1 cellular context compared by ENCODE assay signal in genomic region chr3:39327746-39328349, GRCh38.
TF ChIP-seq lines count a peak whose summit lies in the region.

No MANE protein-coding gene starts in this region.

TF ChIP-seq in SK-N-SH treated with all-trans-retinoic acid at 6 μM for 48 hours, 23 proteins besides CTCF, POLR2A, EP300 and RAD21 (continued from another document):
- TF ChIP-seq TSHZ2 (CRISPR knock-in tag; IDR thresholded peaks at IDR 0.05), result no peak
